In genomic region chrX:70196961-70197805, GRCh38 we compare ENCODE assay signal across 8 cellular contexts.
A peak's percentile ranks its signal among the peaks of the same experiment; 100 is the strongest.
DNase-seq lines count a peak whose midpoint lies in the region; ATAC-seq and TF ChIP-seq lines count a peak whose summit lies in the region.

No MANE protein-coding gene starts in this region.

- ATAC-seq in GM18868 (IDR thresholded peaks at IDR 0.05; ENCODE audit: unreplicated experiment) (peak; percentile 88), HG03175 (IDR thresholded peaks at IDR 0.05; ENCODE audit: unreplicated experiment) (peak; percentile 81)

- DNase-seq in AG20443 (ENCODE audit: low spot score) = peak; percentile 45
- peak; percentile 1 for DNase-seq in NOMO-1 treated with dmso at 0.1 percent for 144 hours (lab: John Stamatoyannopoulos, UW; ENCODE audit: unreplicated experiment)
- peak; percentile 42 for DNase-seq in activated T-cell treated with anti-CD3 and anti-CD28 coated beads for 24 hours (ENCODE audit: low read depth)
- peak; percentile 69 for DNase-seq in fibroblast of mammary gland (ENCODE audit: low read depth)
- peak; percentile 4 for DNase-seq in pons (ENCODE audit: low spot score)
- DNase-seq in cerebellar nuclear complex (lab: John Stamatoyannopoulos, UW) = no peak

- H3K4me3 ChIP-seq in fibroblast of mammary gland (ENCODE audit: control insufficient read depth, low read depth, low read length) = no peak overlapping the region

- TF ChIP-seq CTCF in fibroblast of mammary gland (conservative IDR thresholded peaks at IDR 0.05; ENCODE audit: control insufficient read depth, insufficient read depth, low read depth, low read length) = peak; percentile 73

Comparison
In these comparisons a context has a peak if more than half of its experiments do, and no peak if none do; other contexts are left out.
1. DNase-seq: peak in AG20443 (single experiment), NOMO-1 treated with dmso at 0.1 percent for 144 hours (single experiment), activated T-cell treated with anti-CD3 and anti-CD28 coated beads for 24 hours (single experiment), fibroblast of mammary gland (single experiment) and pons (single experiment); none in cerebellar nuclear complex (0 of 2).